11 cellular contexts compared by ENCODE assay signal in genomic region chr15:41988896-41989572, GRCh38. TPM values are rescaled to one million over a fixed set of nuclear protein-coding genes. Genes with fewer than 3 reads are reported as not detected.
"Had no signal": no experiment of that assay in that cellular context is flagged by ENCODE, and none has a peak within 500 bp of the region (broad histone marks: within the 10 kb centered on the region; RNA-seq: fewer than 3 reads in every experiment).

No MANE protein-coding gene starts in this region.

- H3K9me3 ChIP-seq: breast epithelium, esophagus squamous epithelium, upper lobe of left lung had no signal

- H3K4me3 ChIP-seq: breast epithelium, dorsolateral prefrontal cortex, esophagus squamous epithelium, upper lobe of left lung had no signal

- H3K4me1 ChIP-seq: breast epithelium had no signal

- H3K27ac ChIP-seq: breast epithelium, dorsolateral prefrontal cortex, esophagus squamous epithelium, upper lobe of left lung had no signal

- H3K27me3 ChIP-seq: breast epithelium, upper lobe of left lung had no signal

- H3K36me3 ChIP-seq: breast epithelium, esophagus squamous epithelium, upper lobe of left lung had no signal

RNA-seq across cellular contexts. Expression of gene PLA2G4E, which starts 31.8 kb away (rescaled TPM):
- total RNA-seq: activated B cell treated with CpG ODN at 0.5 μM for 24 hours; breast epithelium; chondrocyte; lung microvascular endothelial cell; mononuclear cell; naive thymus-derived CD4-positive, alpha-beta T cell; occipital lobe; T-helper 17 cell had no signal
- polyA plus RNA-seq: naive thymus-derived CD4-positive, alpha-beta T cell had no signal
